1 cellular context compared by ENCODE assay signal in genomic region chr7:41537024-41537423, GRCh38.
TF ChIP-seq lines count a peak whose summit lies in the region.

No MANE protein-coding gene starts in this region.

TF ChIP-seq in SK-N-SH treated with all-trans-retinoic acid at 6 μM for 48 hours, 23 proteins besides CTCF, POLR2A, EP300 and RAD21 (continued from another document):
- TF ChIP-seq, protein P1, sequence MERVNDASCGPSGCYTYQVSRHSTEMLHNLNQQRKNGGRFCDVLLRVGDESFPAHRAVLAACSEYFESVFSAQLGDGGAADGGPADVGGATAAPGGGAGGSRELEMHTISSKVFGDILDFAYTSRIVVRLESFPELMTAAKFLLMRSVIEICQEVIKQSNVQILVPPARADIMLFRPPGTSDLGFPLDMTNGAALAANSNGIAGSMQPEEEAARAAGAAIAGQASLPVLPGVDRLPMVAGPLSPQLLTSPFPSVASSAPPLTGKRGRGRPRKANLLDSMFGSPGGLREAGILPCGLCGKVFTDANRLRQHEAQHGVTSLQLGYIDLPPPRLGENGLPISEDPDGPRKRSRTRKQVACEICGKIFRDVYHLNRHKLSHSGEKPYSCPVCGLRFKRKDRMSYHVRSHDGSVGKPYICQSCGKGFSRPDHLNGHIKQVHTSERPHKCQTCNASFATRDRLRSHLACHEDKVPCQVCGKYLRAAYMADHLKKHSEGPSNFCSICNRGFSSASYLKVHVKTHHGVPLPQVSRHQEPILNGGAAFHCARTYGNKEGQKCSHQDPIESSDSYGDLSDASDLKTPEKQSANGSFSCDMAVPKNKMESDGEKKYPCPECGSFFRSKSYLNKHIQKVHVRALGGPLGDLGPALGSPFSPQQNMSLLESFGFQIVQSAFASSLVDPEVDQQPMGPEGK (CRISPR knock-in tag; IDR thresholded peaks at IDR 0.05; ENCODE audit: borderline replicate concordance): no peak
- TF ChIP-seq CSDC2 (CRISPR knock-in tag; IDR thresholded peaks at IDR 0.05) (no peak), BACH2 (CRISPR knock-in tag; IDR thresholded peaks at IDR 0.05; ENCODE audit: borderline replicate concordance) (no peak), CREB5 (CRISPR knock-in tag; IDR thresholded peaks at IDR 0.05; ENCODE audit: low read depth) (no peak), ZFP3 (CRISPR knock-in tag; IDR thresholded peaks at IDR 0.05) (no peak), ZC3H10 (CRISPR knock-in tag; IDR thresholded peaks at IDR 0.05) (no peak), GLIS3 (CRISPR knock-in tag; IDR thresholded peaks at IDR 0.05) (no peak), POU6F1 (CRISPR knock-in tag; IDR thresholded peaks at IDR 0.05; ENCODE audit: borderline replicate concordance, low read depth) (no peak)
- TF ChIP-seq, protein P2, sequence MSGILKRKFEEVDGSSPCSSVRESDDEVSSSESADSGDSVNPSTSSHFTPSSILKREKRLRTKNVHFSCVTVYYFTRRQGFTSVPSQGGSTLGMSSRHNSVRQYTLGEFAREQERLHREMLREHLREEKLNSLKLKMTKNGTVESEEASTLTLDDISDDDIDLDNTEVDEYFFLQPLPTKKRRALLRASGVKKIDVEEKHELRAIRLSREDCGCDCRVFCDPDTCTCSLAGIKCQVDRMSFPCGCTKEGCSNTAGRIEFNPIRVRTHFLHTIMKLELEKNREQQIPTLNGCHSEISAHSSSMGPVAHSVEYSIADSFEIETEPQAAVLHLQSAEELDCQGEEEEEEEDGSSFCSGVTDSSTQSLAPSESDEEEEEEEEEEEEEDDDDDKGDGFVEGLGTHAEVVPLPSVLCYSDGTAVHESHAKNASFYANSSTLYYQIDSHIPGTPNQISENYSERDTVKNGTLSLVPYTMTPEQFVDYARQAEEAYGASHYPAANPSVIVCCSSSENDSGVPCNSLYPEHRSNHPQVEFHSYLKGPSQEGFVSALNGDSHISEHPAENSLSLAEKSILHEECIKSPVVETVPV (CRISPR knock-in tag; IDR thresholded peaks at IDR 0.05): no peak
- TF ChIP-seq, protein P3, sequence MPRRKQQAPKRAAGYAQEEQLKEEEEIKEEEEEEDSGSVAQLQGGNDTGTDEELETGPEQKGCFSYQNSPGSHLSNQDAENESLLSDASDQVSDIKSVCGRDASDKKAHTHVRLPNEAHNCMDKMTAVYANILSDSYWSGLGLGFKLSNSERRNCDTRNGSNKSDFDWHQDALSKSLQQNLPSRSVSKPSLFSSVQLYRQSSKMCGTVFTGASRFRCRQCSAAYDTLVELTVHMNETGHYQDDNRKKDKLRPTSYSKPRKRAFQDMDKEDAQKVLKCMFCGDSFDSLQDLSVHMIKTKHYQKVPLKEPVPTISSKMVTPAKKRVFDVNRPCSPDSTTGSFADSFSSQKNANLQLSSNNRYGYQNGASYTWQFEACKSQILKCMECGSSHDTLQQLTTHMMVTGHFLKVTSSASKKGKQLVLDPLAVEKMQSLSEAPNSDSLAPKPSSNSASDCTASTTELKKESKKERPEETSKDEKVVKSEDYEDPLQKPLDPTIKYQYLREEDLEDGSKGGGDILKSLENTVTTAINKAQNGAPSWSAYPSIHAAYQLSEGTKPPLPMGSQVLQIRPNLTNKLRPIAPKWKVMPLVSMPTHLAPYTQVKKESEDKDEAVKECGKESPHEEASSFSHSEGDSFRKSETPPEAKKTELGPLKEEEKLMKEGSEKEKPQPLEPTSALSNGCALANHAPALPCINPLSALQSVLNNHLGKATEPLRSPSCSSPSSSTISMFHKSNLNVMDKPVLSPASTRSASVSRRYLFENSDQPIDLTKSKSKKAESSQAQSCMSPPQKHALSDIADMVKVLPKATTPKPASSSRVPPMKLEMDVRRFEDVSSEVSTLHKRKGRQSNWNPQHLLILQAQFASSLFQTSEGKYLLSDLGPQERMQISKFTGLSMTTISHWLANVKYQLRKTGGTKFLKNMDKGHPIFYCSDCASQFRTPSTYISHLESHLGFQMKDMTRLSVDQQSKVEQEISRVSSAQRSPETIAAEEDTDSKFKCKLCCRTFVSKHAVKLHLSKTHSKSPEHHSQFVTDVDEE (CRISPR knock-in tag; IDR thresholded peaks at IDR 0.05): no peak
